8 cellular contexts compared by ENCODE assay signal in genomic region chr20:35617397-35618031, GRCh38. TPM values are rescaled to one million over a fixed set of nuclear protein-coding genes. Genes with fewer than 3 reads are reported as not detected.
DNase-seq lines count a peak whose midpoint lies in the region; ATAC-seq and TF ChIP-seq lines count a peak whose summit lies in the region.

No MANE protein-coding gene starts in this region.

- peak overlapping the region; percentile 65 for H3K4me3 ChIP-seq in smooth muscle cell

- H3K4me1 ChIP-seq in smooth muscle cell (ENCODE audit: low read depth): peaks cover 10% of the 10 kb centered on the region

- peaks cover 0 to 5% (median 3%) of the 10 kb centered on the region in 5 experiments for H3K9me3 Mint-ChIP-seq in brain

- peak overlapping the region in 4 of 5 experiments; percentile 6 to 83 (median 64) for H3K27ac Mint-ChIP-seq in brain

- no peak for ATAC-seq in GM19023 (IDR thresholded peaks at IDR 0.05; ENCODE audit: unreplicated experiment)
- ATAC-seq in HG02623 (IDR thresholded peaks at IDR 0.05; ENCODE audit: unreplicated experiment): no peak

- H3K9me3 ChIP-seq in smooth muscle cell (replicated peaks; ENCODE audit: low read depth): no peaks in the 10 kb centered on the region

- peak; percentile 94 for DNase-seq in EL
- peak; percentile 93 for DNase-seq in HuH-7.5 (ENCODE audit: low spot score)
- DNase-seq in SK-MEL-5 (ENCODE audit: low read depth, low spot score): peak; percentile 49
- DNase-seq in iPS-NIHi11 (ENCODE audit: low spot score): peak; percentile 68
- DNase-seq in smooth muscle cell (lab: John Stamatoyannopoulos, UW; ENCODE audit: unreplicated experiment): no peak

- H3K27ac ChIP-seq in smooth muscle cell (ENCODE audit: low read depth): peak overlapping the region; percentile 77

- peaks cover 28% of the 10 kb centered on the region for H3K27me3 Mint-ChIP-seq in brain

- WGBS in smooth muscle cell (ENCODE audit: low lambda C conversion rate): 21% methylated on average over 17 of the region's 19 CpGs

- TF ChIP-seq CTCF in brain (conservative IDR thresholded peaks at IDR 0.05) (peak in 1 of 2 experiments; percentile 25), smooth muscle cell (IDR thresholded peaks at IDR 0.05; ENCODE audit: borderline replicate concordance, insufficient read depth, poor library complexity, severe bottlenecking) (no peak)

- in situ Hi-C loops in SK-MEL-5 (cut with HindIII; ENCODE audit: low pct_unique_long_range_greater_than_20kb, low sequenced_read_pairs): no loop called here

- H3K4me2 ChIP-seq in smooth muscle cell: peak overlapping the region; percentile 96

- H3K9ac ChIP-seq in smooth muscle cell (ENCODE audit: low read depth): peak overlapping the region; percentile 4

- H2AFZ ChIP-seq in smooth muscle cell (ENCODE audit: low read depth): no peak overlapping the region

- peaks cover 38% of the 10 kb centered on the region for H3K4me1 Mint-ChIP-seq in brain

- peaks cover 4% of the 10 kb centered on the region for H4K20me1 ChIP-seq in smooth muscle cell (ENCODE audit: low read depth)

- H3K36me3 Mint-ChIP-seq in brain: peaks cover 5% of the 10 kb centered on the region

- H3K27me3 ChIP-seq in smooth muscle cell (ENCODE audit: low read depth): no peaks in the 10 kb centered on the region

- no peaks in the 10 kb centered on the region for H3K36me3 ChIP-seq in smooth muscle cell (ENCODE audit: low read depth)

- no peaks in the 10 kb centered on the region for H3K79me2 ChIP-seq in smooth muscle cell (ENCODE audit: low read depth)

- peaks cover 18% of the 10 kb centered on the region for H3F3A ChIP-seq in smooth muscle cell (ENCODE audit: low read depth)

- peak overlapping the region; percentile 66 to 92 (median 87) for H3K4me3 Mint-ChIP-seq in brain

RNA-seq across cellular contexts. Expression of gene SPAG4, which starts 1.9 kb away (rescaled TPM):
- 1.8 and 2.7 TPM in 2 replicates for total RNA-seq in SK-MEL-5 (2014; rRNA removed; shearing (Covaris generic))
- polyA plus RNA-seq in SK-MEL-5 (2015; cell fraction: cytosol; rRNA removed): 2.5 and 3.7 TPM in 2 replicates
- 3.0 and 11.2 TPM in 2 replicates for polyA plus RNA-seq in SK-MEL-5 (2015; cell fraction: nucleus; rRNA removed)
- polyA plus RNA-seq in brain (ENCODE audit: insufficient read depth, low read depth, low replicate concordance) (6.0 TPM), smooth muscle cell (27.6 and 35.4 TPM in 2 replicates)
- 9.3 and 10.4 TPM in 2 replicates for total RNA-seq in smooth muscle cell

RNA-seq across cellular contexts. Expression of gene CPNE1, which starts 47.2 kb away (rescaled TPM):
- total RNA-seq in SK-MEL-5 (2014; rRNA removed; shearing (Covaris generic)): 72.4 and 84.6 TPM in 2 replicates
- 85.7 and 118 TPM in 2 replicates for polyA plus RNA-seq in SK-MEL-5 (2015; cell fraction: cytosol; rRNA removed)
- 408 and 473 TPM in 2 replicates for polyA plus RNA-seq in SK-MEL-5 (2015; cell fraction: nucleus; rRNA removed)
- polyA plus RNA-seq in brain (ENCODE audit: insufficient read depth, low read depth, low replicate concordance) (337 TPM), smooth muscle cell (156 TPM in 2 replicates)
- 111 and 140 TPM in 2 replicates for total RNA-seq in smooth muscle cell

RNA-seq across cellular contexts. Expression of gene RBM12, which starts 47.2 kb away (rescaled TPM):
- 57.2 and 61.7 TPM in 2 replicates for total RNA-seq in SK-MEL-5 (2014; rRNA removed; shearing (Covaris generic))
- polyA plus RNA-seq in SK-MEL-5 (2015; cell fraction: cytosol; rRNA removed): 38.6 and 41.8 TPM in 2 replicates
- 37.4 and 45.8 TPM in 2 replicates for polyA plus RNA-seq in SK-MEL-5 (2015; cell fraction: nucleus; rRNA removed)
- polyA plus RNA-seq in brain (ENCODE audit: insufficient read depth, low read depth, low replicate concordance): 40.6 TPM
- total RNA-seq in smooth muscle cell: 34.0 and 44.2 TPM in 2 replicates
- 11.5 and 14.5 TPM in 2 replicates for polyA plus RNA-seq in smooth muscle cell
